Comparison of ENCODE assay signal across 18 cellular contexts in genomic region chr16:49194499-49195260, GRCh38.
DNase-seq lines count a peak whose midpoint lies in the region; TF ChIP-seq lines count a peak whose summit lies in the region.
"Had no signal": no experiment of that assay in that cellular context is flagged by ENCODE, and none has a peak within 500 bp of the region (broad histone marks: within the 10 kb centered on the region; RNA-seq: fewer than 3 reads in every experiment).

No MANE protein-coding gene starts in this region.

- H3K27me3 ChIP-seq in H7 (ENCODE audit: control insufficient read depth, insufficient read depth, low read length) (peaks cover 1% of the 10 kb centered on the region; the same call in 1 of the 2 replicates), endodermal cell (ENCODE audit: control insufficient read depth, insufficient read depth, low read length, poor library complexity, severe bottlenecking) (no peaks in the 10 kb centered on the region), right atrium auricular region (no peaks in the 10 kb centered on the region), sigmoid colon (no peaks in the 10 kb centered on the region)
- H3K27me3 ChIP-seq: SJCRH30 had no signal

- intact Hi-C loops in sigmoid colon (cut with DNase I): no loop called here

- no peak overlapping the region for H3K4me3 ChIP-seq in H7 (ENCODE audit: insufficient read depth, low read depth, low read length)
- no peak overlapping the region for H3K4me3 ChIP-seq in endodermal cell (ENCODE audit: low read length)
- no peak overlapping the region for H3K4me3 ChIP-seq in right atrium auricular region
- H3K4me3 ChIP-seq in sigmoid colon: no peak overlapping the region
- H3K4me3 ChIP-seq: SJCRH30 had no signal

- H3K36me3 ChIP-seq in H7 (replicated peaks; ENCODE audit: control insufficient read depth, insufficient read depth, low read length): no peaks in the 10 kb centered on the region
- no peaks in the 10 kb centered on the region for H3K36me3 ChIP-seq in endodermal cell (ENCODE audit: control insufficient read depth, insufficient read depth, low read length)
- H3K36me3 ChIP-seq in right atrium auricular region: no peaks in the 10 kb centered on the region
- H3K36me3 ChIP-seq in sigmoid colon: no peaks in the 10 kb centered on the region
- H3K36me3 ChIP-seq: SJCRH30 had no signal

- H3K4me1 Mint-ChIP-seq in endodermal cell (peaks cover 6% of the 10 kb centered on the region), chondrocyte (ENCODE audit: low read depth) (no peaks in the 10 kb centered on the region)
- H3K4me1 Mint-ChIP-seq: B cell; CD4-positive, alpha-beta memory T cell had no signal

- no peak overlapping the region for H3K9ac ChIP-seq in endodermal cell (ENCODE audit: extremely low read depth, low read length, poor library complexity, severe bottlenecking)

- no peaks in the 10 kb centered on the region for H3K9me3 ChIP-seq in endodermal cell (ENCODE audit: control insufficient read depth, low read length)
- no peaks in the 10 kb centered on the region for H3K9me3 ChIP-seq in right atrium auricular region
- H3K9me3 ChIP-seq in sigmoid colon: no peaks in the 10 kb centered on the region
- H3K9me3 ChIP-seq: SJCRH30 had no signal

- no peak overlapping the region for H3K27ac Mint-ChIP-seq in endodermal cell
- no peak overlapping the region for H3K27ac Mint-ChIP-seq in chondrocyte (ENCODE audit: unreplicated experiment)
- H3K27ac Mint-ChIP-seq: B cell; CD4-positive, alpha-beta memory T cell; H9 had no signal

- H3K9me3 Mint-ChIP-seq in endodermal cell (no peaks in the 10 kb centered on the region), chondrocyte (ENCODE audit: low read depth) (no peaks in the 10 kb centered on the region)
- H3K9me3 Mint-ChIP-seq: H9 had no signal

- H3K27ac ChIP-seq in endodermal cell (ENCODE audit: low read depth, low read length) (no peak overlapping the region), right atrium auricular region (peak overlapping the region; percentile 43 to 73), sigmoid colon (peak overlapping the region; percentile 3 to 55 (median 29))
- H3K27ac ChIP-seq: SJCRH30 had no signal

- no peak for TF ChIP-seq CTCF in endodermal cell (conservative IDR thresholded peaks at IDR 0.05)
- no peak for TF ChIP-seq CTCF in right atrium auricular region (IDR thresholded peaks at IDR 0.05)
- no peak for TF ChIP-seq CTCF in sigmoid colon (IDR thresholded peaks at IDR 0.05)
- no peak for TF ChIP-seq CTCF in chondrocyte (IDR thresholded peaks at IDR 0.05)

- H3K36me3 Mint-ChIP-seq in endodermal cell (ENCODE audit: low read depth) (no peaks in the 10 kb centered on the region), chondrocyte (ENCODE audit: low read depth) (no peaks in the 10 kb centered on the region)
- H3K36me3 Mint-ChIP-seq: CD4-positive, alpha-beta memory T cell had no signal

- no peaks in the 10 kb centered on the region for H3K4me1 ChIP-seq in endodermal cell (ENCODE audit: control insufficient read depth, insufficient read depth, low read length)
- H3K4me1 ChIP-seq in right atrium auricular region: no peaks in the 10 kb centered on the region
- no peaks in the 10 kb centered on the region for H3K4me1 ChIP-seq in sigmoid colon
- H3K4me1 ChIP-seq: SJCRH30 had no signal

- H3K27me3 Mint-ChIP-seq in endodermal cell (ENCODE audit: insufficient read depth) (no peaks in the 10 kb centered on the region), chondrocyte (ENCODE audit: low read depth) (peaks cover 2% of the 10 kb centered on the region)
- H3K27me3 Mint-ChIP-seq: B cell; CD4-positive, alpha-beta memory T cell had no signal

- no peak for TF ChIP-seq EP300 in sigmoid colon (IDR thresholded peaks at IDR 0.05)

- no peak for TF ChIP-seq POLR2A in sigmoid colon (IDR thresholded peaks at IDR 0.05)

- DNase-seq in H7 (peak; percentile 31), endodermal cell (peak; percentile 51), right atrium auricular region (ENCODE audit: low spot score) (no peak), sigmoid colon (no peak), GF-D8 (lab: John Stamatoyannopoulos, UW) (no peak), chondrocyte (ENCODE audit: low spot score) (no peak)
- DNase-seq in stimulated activated naive CD4-positive, alpha-beta T cell treated with Interleukin-2 at 50 U/mL for 16 hours (lab: John Stamatoyannopoulos, UW): no peak
- no peak for DNase-seq in activated CD4-positive, alpha-beta T cell treated with anti-CD3 and anti-CD28 coated beads for 1 hour
- DNase-seq: ACHN; CD4-positive, alpha-beta memory T cell; H9; Karpas-422; MM.1S; NCI-H1105; NCI-H187; NCI-H446 treated with DMSO at 0.1 percent for 48 hours; SJCRH30 had no signal

- WGBS in endodermal cell (ENCODE audit: insufficient coverage in 1 of 2, insufficient read length in 1 of 2), 2 experiments: 77 to 89% methylated on average over 9 to 16 of the region's 16 CpGs
- WGBS in sigmoid colon, 2 donors: 59 to 68% methylated on average over 16 of the region's 16 CpGs

- H3K4me3 Mint-ChIP-seq in endodermal cell (no peak overlapping the region), chondrocyte (ENCODE audit: unreplicated experiment) (no peak overlapping the region)
- H3K4me3 Mint-ChIP-seq: B cell; CD4-positive, alpha-beta memory T cell; H9 had no signal

Comparison
In these comparisons a context has a peak if more than half of its experiments do, and no peak if none do; other contexts are left out.
1. DNase-seq: peak in H7 (single experiment) and endodermal cell (single experiment); none in right atrium auricular region (single experiment), sigmoid colon (single experiment), stimulated activated naive CD4-positive, alpha-beta T cell treated with Interleukin-2 at 50 U/mL for 16 hours (single experiment), GF-D8 (single experiment), chondrocyte (single experiment) and activated CD4-positive, alpha-beta T cell treated with anti-CD3 and anti-CD28 coated beads for 1 hour (single experiment).